Comparison of ENCODE assay signal across 8 cellular contexts in the genomic region with DNA sequence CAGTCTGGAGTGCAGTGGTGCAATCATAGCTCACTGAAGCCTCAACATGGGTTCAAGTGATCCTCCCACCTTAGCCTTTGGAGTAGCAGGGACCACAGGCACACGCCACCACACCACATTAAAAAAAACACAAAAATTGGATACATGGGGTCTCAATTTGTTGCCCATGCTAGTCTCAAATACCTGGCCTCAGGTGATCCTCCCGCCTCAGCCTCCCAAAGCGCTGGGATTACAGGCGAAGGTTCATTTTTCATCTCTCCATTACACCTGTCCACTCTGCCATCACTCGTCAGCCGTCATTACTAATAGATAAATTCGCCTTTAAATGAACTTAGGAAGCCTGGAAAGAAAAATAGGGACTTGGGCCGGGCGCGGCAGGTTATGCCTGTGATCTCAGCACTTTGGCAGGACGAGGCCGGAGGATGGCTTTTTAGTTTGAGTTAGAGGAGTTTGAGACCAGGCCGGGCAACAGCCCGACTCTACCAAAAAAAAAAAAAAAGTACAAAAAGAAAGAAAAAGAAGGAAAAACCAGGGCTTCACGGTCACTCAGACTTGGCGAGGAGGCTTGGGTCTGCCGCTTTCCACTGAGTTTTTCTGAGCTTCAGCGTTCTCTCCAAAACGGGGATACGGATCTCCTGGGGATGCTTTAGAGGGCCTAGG. TPM values are rescaled to one million over a fixed set of nuclear protein-coding genes. Genes with fewer than 3 reads are reported as not detected.
DNase-seq lines count a peak whose midpoint lies in the region; ATAC-seq and TF ChIP-seq lines count a peak whose summit lies in the region.

No MANE protein-coding gene starts in this region.

- H3K4me2 ChIP-seq in Loucy (ENCODE audit: low read depth, low read length, poor library complexity, severe bottlenecking) = peak overlapping the region; percentile 86

- no peaks in the 10 kb centered on the region for H3K36me3 ChIP-seq in Loucy (ENCODE audit: insufficient read depth, low read length)
- H3K36me3 ChIP-seq in colonic mucosa = no peaks in the 10 kb centered on the region
- H3K36me3 ChIP-seq in mesodermal cell (ENCODE audit: control insufficient read depth, insufficient read depth, low read length) = peaks cover 30% of the 10 kb centered on the region

- H3K4me3 ChIP-seq in Loucy (ENCODE audit: low read length, poor library complexity, severe bottlenecking) = peak overlapping the region; percentile 83
- H3K4me3 ChIP-seq in colonic mucosa = peak overlapping the region; percentile 82
- peak overlapping the region; percentile 78 for H3K4me3 ChIP-seq in mesodermal cell (ENCODE audit: extremely low read depth, insufficient read depth, low read length, poor library complexity, severe bottlenecking)

- H3K9me3 ChIP-seq in Loucy (ENCODE audit: insufficient read depth, low read depth, low read length) (no peaks in the 10 kb centered on the region), colonic mucosa (no peaks in the 10 kb centered on the region), mesodermal cell (ENCODE audit: control insufficient read depth, low read length) (no peaks in the 10 kb centered on the region)

- H3K9ac ChIP-seq in Loucy (ENCODE audit: low read depth, low read length, poor library complexity, severe bottlenecking) (peak overlapping the region; percentile 91), colonic mucosa (ENCODE audit: low read depth in 2 of 2, low read length in 2 of 2) (peak overlapping the region; percentile 72 to 98)

- peak overlapping the region; percentile 78; the same call in 1 of the 2 replicates for H2AFZ ChIP-seq in Loucy (ENCODE audit: low read length)

- intact Hi-C loops in colonic mucosa (cut with DNase I) = loop anchor here (10.0 kb wide), 1 partner anchor 90 kb away; a partner anchor contains a TSS

- 17 to 24% methylated on average over 11 to 14 of the region's 20 CpGs for WGBS in mesodermal cell (ENCODE audit: insufficient coverage in 2 of 2), 2 experiments

- H3K4me1 ChIP-seq in Loucy (ENCODE audit: insufficient read depth, low read length, poor library complexity, severe bottlenecking) = peaks cover 32% of the 10 kb centered on the region
- H3K4me1 ChIP-seq in colonic mucosa = peaks cover 6% of the 10 kb centered on the region
- H3K4me1 ChIP-seq in mesodermal cell (ENCODE audit: control insufficient read depth, insufficient read depth, low read length, poor library complexity, severe bottlenecking) = peaks cover 16% of the 10 kb centered on the region

- H3K27ac ChIP-seq in C4-2B = peak overlapping the region; percentile 88
- peak overlapping the region; percentile 91 for H3K27ac ChIP-seq in colonic mucosa
- peak overlapping the region; percentile 83 for H3K27ac ChIP-seq in mesodermal cell (ENCODE audit: low read depth, low read length, severe bottlenecking)

- no peaks in the 10 kb centered on the region for H3F3A ChIP-seq in Loucy (ENCODE audit: low read depth)

- H3K79me2 ChIP-seq in Loucy (ENCODE audit: insufficient read depth, low read length) = peaks cover 56% of the 10 kb centered on the region

- no peaks in the 10 kb centered on the region for H3K9me2 ChIP-seq in Loucy (replicated peaks; ENCODE audit: low read depth, low read length)

- ATAC-seq in esophagus mucosa (no peak), HG03457 (IDR thresholded peaks at IDR 0.05; ENCODE audit: unreplicated experiment) (no peak)

- H3K27me3 ChIP-seq in Loucy (ENCODE audit: insufficient read depth, low read length, poor library complexity, severe bottlenecking) (no peaks in the 10 kb centered on the region), colonic mucosa (no peaks in the 10 kb centered on the region)

- H4K20me1 ChIP-seq in Loucy (ENCODE audit: insufficient read depth, low read length, poor library complexity, severe bottlenecking) = peaks cover 36% of the 10 kb centered on the region

- TF ChIP-seq CTCF in C4-2B (conservative IDR thresholded peaks at IDR 0.05) (no peak), Loucy (conservative IDR thresholded peaks at IDR 0.05; ENCODE audit: low read length) (no peak), colonic mucosa (IDR thresholded peaks at IDR 0.05) (no peak)

- peak; percentile 25 for DNase-seq in colonic mucosa
- DNase-seq in NCI-H1417 treated with DMSO at 0.1 percent for 48 hours (lab: John Stamatoyannopoulos, UW) = no peak
- DNase-seq in middle frontal gyrus (ENCODE audit: extremely low spot score, low spot score) = no peak

RNA-seq across cellular contexts. Expression of a gene that starts 0.7 kb away (rescaled TPM):
- total RNA-seq in colonic mucosa (100 to 1,000 TPM in 1 of 2 donors, 10 to 100 TPM in 1; 76.6 to 123 TPM), esophagus mucosa (46.6 TPM)
- 105 TPM for polyA plus RNA-seq in mesodermal cell (2013, experiment 1 of 2)
- polyA plus RNA-seq in mesodermal cell (2013, experiment 2 of 2) = 91.6 TPM

RNA-seq across cellular contexts. Expression of a gene that starts 9.0 kb away (rescaled TPM):
- 1,000 to 10,000 TPM; 1,698 to 1,720 TPM for total RNA-seq in colonic mucosa
- 2,563 TPM for polyA plus RNA-seq in mesodermal cell (2013, experiment 1 of 2)
- 2,222 TPM for polyA plus RNA-seq in mesodermal cell (2013, experiment 2 of 2)
- 2,374 TPM for total RNA-seq in esophagus mucosa

RNA-seq across cellular contexts. Expression of a gene that starts 32.3 kb away (rescaled TPM):
- total RNA-seq in colonic mucosa (10 to 100 TPM in 1 of 2 donors, 1 to 10 TPM in 1; 8.0 to 10.4 TPM), esophagus mucosa (12.8 TPM)
- 49.7 TPM for polyA plus RNA-seq in mesodermal cell (2013, experiment 1 of 2)
- 42.2 TPM for polyA plus RNA-seq in mesodermal cell (2013, experiment 2 of 2)

RNA-seq across cellular contexts. Expression of a gene that starts 35.9 kb away (rescaled TPM):
- 10 to 100 TPM; 45.7 to 83.9 TPM for total RNA-seq in colonic mucosa
- 72.9 TPM for polyA plus RNA-seq in mesodermal cell (2013, experiment 1 of 2)
- polyA plus RNA-seq in mesodermal cell (2013, experiment 2 of 2) = 65.8 TPM
- total RNA-seq in esophagus mucosa = 55.6 TPM

RNA-seq across cellular contexts. Expression of a gene that starts 38.1 kb away (rescaled TPM):
- total RNA-seq in colonic mucosa (100 to 1,000 TPM; 120 to 121 TPM), esophagus mucosa (141 TPM)
- polyA plus RNA-seq in mesodermal cell (2013, experiment 1 of 2) = 19.8 TPM
- 13.8 TPM for polyA plus RNA-seq in mesodermal cell (2013, experiment 2 of 2)
